ENCODE assay signal across 19 cellular contexts in the genomic region with DNA sequence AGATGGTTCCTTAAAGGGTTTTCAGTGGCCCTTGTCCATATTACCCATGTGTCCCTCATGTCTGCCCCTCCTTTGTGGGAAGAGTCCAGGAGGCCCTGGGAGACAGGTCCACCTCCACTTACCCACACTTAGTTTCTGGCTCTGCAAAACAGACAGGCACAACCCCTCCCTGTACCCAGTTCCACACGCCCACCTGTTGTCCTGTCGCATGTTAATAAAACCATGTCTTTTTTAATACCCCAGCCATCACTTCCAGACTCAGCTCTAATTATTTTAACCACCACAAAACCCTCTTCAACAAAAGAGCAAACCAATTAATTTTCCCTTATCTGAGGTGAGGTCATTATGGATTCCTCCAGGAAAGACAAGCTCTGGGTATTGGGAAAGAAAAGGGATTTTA.
"Had no signal": no experiment of that assay in that cellular context is flagged by ENCODE, and none has a peak within 500 bp of the region (broad histone marks: within the 10 kb centered on the region; RNA-seq: fewer than 3 reads in every experiment).

No MANE protein-coding gene starts in this region.

- FAIRE-seq: HTR-8/SVneo, K562, RCC 7860 had no signal

- H3K36me3 Mint-ChIP-seq: IgD-negative memory B cell had no signal

- H3K4me1 Mint-ChIP-seq: IgD-negative memory B cell had no signal

- DNase-seq: Kasumi-1, MM.1S, NCI-H1092 treated with DMSO at 0.1 percent for 48 hours, NCI-H1436 treated with DMSO at 0.1 percent for 48 hours, NCI-H1694, NCI-H187 treated with DMSO at 0.1 percent for 48 hours, NCI-H2029 treated with DMSO at 0.1 percent for 48 hours, NCI-H2171, NCI-H226, NCI-H446, NCI-H510A, NCI-H82, Right ventricle myocardium superior, RPMI8226, SIG-M5 had no signal

- H3K4me3 Mint-ChIP-seq: IgD-negative memory B cell had no signal

- H3K27ac Mint-ChIP-seq: IgD-negative memory B cell had no signal
